In genomic region chr21:34080693-34081092, GRCh38 we compare ENCODE assay signal across 1 cellular context.
TF ChIP-seq lines count a peak whose summit lies in the region.

No MANE protein-coding gene starts in this region.

TF ChIP-seq in WTC11, 78 proteins besides CTCF, POLR2A, EP300 and RAD21:
- TF ChIP-seq ZNF219 (CRISPR knock-in tag; IDR thresholded peaks at IDR 0.05; ENCODE audit: borderline replicate concordance), result no peak
- TF ChIP-seq NFE2L1 (CRISPR knock-in tag; IDR thresholded peaks at IDR 0.05), result no peak
- TF ChIP-seq NFATC4 (CRISPR knock-in tag; IDR thresholded peaks at IDR 0.05), result no peak
- TF ChIP-seq FOXP1 (CRISPR knock-in tag; IDR thresholded peaks at IDR 0.05; ENCODE audit: borderline replicate concordance), result no peak
- no peak for TF ChIP-seq ZNF512 (CRISPR knock-in tag; IDR thresholded peaks at IDR 0.05; ENCODE audit: borderline replicate concordance)
- TF ChIP-seq SOX15 (CRISPR knock-in tag; IDR thresholded peaks at IDR 0.05), result no peak
